10 cellular contexts compared by ENCODE assay signal in genomic region chr7:41700044-41700471, GRCh38. TPM values are rescaled to one million over a fixed set of nuclear protein-coding genes. Genes with fewer than 3 reads are reported as not detected.
DNase-seq lines count a peak whose midpoint lies in the region; ATAC-seq and TF ChIP-seq lines count a peak whose summit lies in the region.
"Had no signal": no experiment of that assay in that cellular context is flagged by ENCODE, and none has a peak within 500 bp of the region (broad histone marks: within the 10 kb centered on the region; RNA-seq: fewer than 3 reads in every experiment).

No MANE protein-coding gene starts in this region.

- peaks cover 66% of the 10 kb centered on the region for H3K27me3 Mint-ChIP-seq in activated naive CD4-positive, alpha-beta T cell treated with anti-CD3 and anti-CD28 coated beads for 36 hours (ENCODE audit: low read depth)

- CTCF ChIA-PET in activated naive CD4-positive, alpha-beta T cell treated with anti-CD3 and anti-CD28 coated beads for 36 hours (lab: Charles Lee): no interaction called here

- H3K4me3 ChIP-seq in ectodermal cell (ENCODE audit: insufficient read depth, low read depth, low read length) (peak overlapping the region; percentile 29), mesodermal cell (ENCODE audit: extremely low read depth, insufficient read depth, low read length, poor library complexity, severe bottlenecking) (peak overlapping the region; percentile 50), thoracic aorta (peak overlapping the region; percentile 72)
- H3K4me3 ChIP-seq: BLaER1 treated with 17β-estradiol and CSF1 and Interleukin-3, amounts not matched to agents 10 nM and 100 nM had no signal

- H3K4me1 ChIP-seq in ectodermal cell (ENCODE audit: control insufficient read depth, insufficient read depth, low read length) (peaks cover 10% of the 10 kb centered on the region), mesodermal cell (ENCODE audit: control insufficient read depth, insufficient read depth, low read length, poor library complexity, severe bottlenecking) (peaks cover 32% of the 10 kb centered on the region), thoracic aorta (ENCODE audit: control insufficient read depth in 1 of 2, low read depth in 2 of 2) (peaks cover 14 to 57% of the 10 kb centered on the region in 2 donors)

- peak overlapping the region; percentile 13 for H3K4me3 Mint-ChIP-seq in activated naive CD4-positive, alpha-beta T cell treated with anti-CD3 and anti-CD28 coated beads for 36 hours
- H3K4me3 Mint-ChIP-seq: activated CD4-positive, alpha-beta memory T cell treated with anti-CD3 and anti-CD28 coated beads, Interleukin-2, amount 10 ng/mL, durations not matched to agents 7 days and 5 days had no signal

- H3K27me3 ChIP-seq in ectodermal cell (ENCODE audit: control insufficient read depth, insufficient read depth, low read length, poor library complexity, severe bottlenecking) (peaks cover 49% of the 10 kb centered on the region), thoracic aorta (replicated peaks; ENCODE audit: insufficient read depth) (no peaks in the 10 kb centered on the region)

- no peak overlapping the region for H3K27ac ChIP-seq in ectodermal cell (ENCODE audit: insufficient read depth, low read depth, low read length, poor library complexity, severe bottlenecking)
- H3K27ac ChIP-seq in mesodermal cell (ENCODE audit: low read depth, low read length, severe bottlenecking): no peak overlapping the region
- peak overlapping the region; percentile 86 to 88 for H3K27ac ChIP-seq in thoracic aorta
- H3K27ac ChIP-seq: BLaER1 treated with 17β-estradiol and CSF1 and Interleukin-3, amounts not matched to agents 10 nM and 100 nM had no signal

- H3K9me3 ChIP-seq in ectodermal cell (ENCODE audit: control insufficient read depth, low read length): no peaks in the 10 kb centered on the region
- H3K9me3 ChIP-seq in mesodermal cell (ENCODE audit: control insufficient read depth, low read length): no peaks in the 10 kb centered on the region
- no peaks in the 10 kb centered on the region for H3K9me3 ChIP-seq in thoracic aorta
- H3K9me3 ChIP-seq: BLaER1 treated with 17β-estradiol and CSF1 and Interleukin-3, amounts not matched to agents 10 nM and 100 nM had no signal

- H3K27ac Mint-ChIP-seq in activated naive CD4-positive, alpha-beta T cell treated with anti-CD3 and anti-CD28 coated beads for 36 hours: no peak overlapping the region
- H3K27ac Mint-ChIP-seq: activated CD4-positive, alpha-beta memory T cell treated with anti-CD3 and anti-CD28 coated beads, Interleukin-2, amount 10 ng/mL, durations not matched to agents 7 days and 5 days had no signal

- WGBS in ectodermal cell, 2 experiments: 2 to 4% methylated on average over 16 to 17 of the region's 18 CpGs
- WGBS in mesodermal cell (ENCODE audit: insufficient coverage in 2 of 2), 2 experiments: 4 to 7% methylated on average over 9 to 15 of the region's 18 CpGs

- H3K9me3 Mint-ChIP-seq in activated naive CD4-positive, alpha-beta T cell treated with anti-CD3 and anti-CD28 coated beads for 36 hours: no peaks in the 10 kb centered on the region
- H3K9me3 Mint-ChIP-seq: activated CD4-positive, alpha-beta memory T cell treated with anti-CD3 and anti-CD28 coated beads, Interleukin-2, amount 10 ng/mL, durations not matched to agents 7 days and 5 days had no signal

- no peak for TF ChIP-seq CTCF in thoracic aorta (IDR thresholded peaks at IDR 0.05)

- no peak for DNase-seq in activated naive CD4-positive, alpha-beta T cell treated with anti-CD3 and anti-CD28 coated beads for 36 hours
- no peak for DNase-seq in activated naive CD4-positive, alpha-beta T cell treated with anti-CD3 and anti-CD28 coated beads, Interleukin-2, amount 50 U/mL, for 16 hours
- DNase-seq in thoracic aorta (ENCODE audit: low spot score) (no peak), anterior cingulate cortex (lab: John Stamatoyannopoulos, UW) (no peak)
- DNase-seq in stimulated activated CD4-positive, alpha-beta T cell treated with anti-CD3 and anti-CD28 coated beads, Interleukin-2, amount 100 ng/mL, for 24 hours: no peak
- DNase-seq: activated CD4-positive, alpha-beta memory T cell treated with anti-CD3 and anti-CD28 coated beads, Interleukin-2, amount 10 ng/mL, durations not matched to agents 7 days and 5 days had no signal

- H3K36me3 Mint-ChIP-seq in activated naive CD4-positive, alpha-beta T cell treated with anti-CD3 and anti-CD28 coated beads for 36 hours (ENCODE audit: low read depth): peaks cover 2% of the 10 kb centered on the region

- peaks cover 18% of the 10 kb centered on the region for H3K4me1 Mint-ChIP-seq in activated naive CD4-positive, alpha-beta T cell treated with anti-CD3 and anti-CD28 coated beads for 36 hours (ENCODE audit: low read depth)

- intact Hi-C loops in activated naive CD4-positive, alpha-beta T cell treated with anti-CD3 and anti-CD28 coated beads for 36 hours (cut with micrococcal nuclease): loop anchor here (10.0 kb wide), 1 partner anchor 995 kb away; no protein-coding TSS in a partner anchor

- H3K36me3 ChIP-seq in ectodermal cell (ENCODE audit: control insufficient read depth, insufficient read depth, low read length): no peaks in the 10 kb centered on the region
- no peaks in the 10 kb centered on the region for H3K36me3 ChIP-seq in mesodermal cell (ENCODE audit: control insufficient read depth, insufficient read depth, low read length)
- no peaks in the 10 kb centered on the region for H3K36me3 ChIP-seq in thoracic aorta
- H3K36me3 ChIP-seq: BLaER1 treated with 17β-estradiol and CSF1 and Interleukin-3, amounts not matched to agents 10 nM and 100 nM had no signal

- ATAC-seq in thoracic aorta (ENCODE audit: insufficient number of reproducible peaks, low FRiP score, low read depth): no peak
- ATAC-seq in GM21360 (IDR thresholded peaks at IDR 0.05; ENCODE audit: unreplicated experiment): no peak

RNA-seq across cellular contexts. Expression of gene INHBA, which starts 2.8 kb away (rescaled TPM):
- not detected for total RNA-seq in activated naive CD4-positive, alpha-beta T cell treated with anti-CD3 and anti-CD28 coated beads for 36 hours
- polyA plus RNA-seq in ectodermal cell (2013, experiment 1 of 4): not detected
- not detected for polyA plus RNA-seq in ectodermal cell (2013, experiment 2 of 4)
- polyA plus RNA-seq in ectodermal cell (2013, experiment 3 of 4): 0.16 TPM
- polyA plus RNA-seq in ectodermal cell (2013, experiment 4 of 4): 0.08 TPM
- 9.5 TPM for polyA plus RNA-seq in mesodermal cell (2013, experiment 1 of 2)
- 6.9 TPM for polyA plus RNA-seq in mesodermal cell (2013, experiment 2 of 2)
- total RNA-seq in thoracic aorta: 10 to 100 TPM; 24.0 to 44.8 TPM
- total RNA-seq: activated CD4-positive, alpha-beta memory T cell treated with anti-CD3 and anti-CD28 coated beads, Interleukin-2, amount 10 ng/mL, durations not matched to agents 7 days and 5 days had no signal

Comparison
In these comparisons a context has a peak if more than half of its experiments do, and no peak if none do; other contexts are left out.
1. H3K27ac ChIP-seq: peak in thoracic aorta (2 of 2); none in ectodermal cell (single experiment) and mesodermal cell (single experiment).
2. RNA of gene INHBA, which starts 2.8 kb away (total RNA-seq): 24.0 to 44.8 TPM in thoracic aorta; not detected in activated naive CD4-positive, alpha-beta T cell treated with anti-CD3 and anti-CD28 coated beads for 36 hours; every median in the first group is over 10 times any median in the second.
3. Peak in every context shown above with its lines, with median percentiles within 50 percentile points of each other: H3K4me3 ChIP-seq.